In genomic region chr22:37636186-37636948, GRCh38 we compare ENCODE assay signal across 8 cellular contexts. TPM values are rescaled to one million over a fixed set of nuclear protein-coding genes. Genes with fewer than 3 reads are reported as not detected.
A peak's percentile ranks its signal among the peaks of the same experiment; 100 is the strongest.
DNase-seq lines count a peak whose midpoint lies in the region; ATAC-seq and TF ChIP-seq lines count a peak whose summit lies in the region.

No MANE protein-coding gene starts in this region.

- H3K27me3 Mint-ChIP-seq in chondrocyte (ENCODE audit: low read depth), result no peaks in the 10 kb centered on the region

- H3K36me3 Mint-ChIP-seq in chondrocyte (ENCODE audit: low read depth), result no peaks in the 10 kb centered on the region

- H3K4me3 ChIP-seq in retinal pigment epithelial cell (ENCODE audit: low read length), result no peak overlapping the region
- no peak overlapping the region for H3K4me3 ChIP-seq in coronary artery
- H3K4me3 ChIP-seq in colonic mucosa, result no peak overlapping the region

- peak overlapping the region in 1 of 2 donors; percentile 68 for H3K9ac ChIP-seq in colonic mucosa (ENCODE audit: low read depth in 2 of 2, low read length in 2 of 2)

- H3K27ac ChIP-seq in coronary artery, result peak overlapping the region in 1 of 2 donors; percentile 17
- H3K27ac ChIP-seq in colonic mucosa, result no peak overlapping the region

- no peak for ATAC-seq in GM19463 (IDR thresholded peaks at IDR 0.05; ENCODE audit: unreplicated experiment)

- H3K4me3 Mint-ChIP-seq in chondrocyte (ENCODE audit: unreplicated experiment), result no peak overlapping the region

- H3K9me3 Mint-ChIP-seq in chondrocyte (ENCODE audit: low read depth), result no peaks in the 10 kb centered on the region

- peaks cover 33% of the 10 kb centered on the region for H3K4me1 ChIP-seq in colonic mucosa

- DNase-seq in NOMO-1 treated with dmso at 0.1 percent for 144 hours (lab: John Stamatoyannopoulos, UW; ENCODE audit: unreplicated experiment), result peak; percentile 90
- DNase-seq in chondrocyte (ENCODE audit: low spot score), result no peak
- no peak for DNase-seq in retinal pigment epithelial cell (ENCODE audit: low read depth)
- no peak for DNase-seq in coronary artery (ENCODE audit: low spot score)
- DNase-seq in activated gamma-delta T cell (lab: John Stamatoyannopoulos, UW), result no peak
- DNase-seq in colonic mucosa, result no peak

- no peaks in the 10 kb centered on the region for H3K27me3 ChIP-seq in colonic mucosa

- H3K36me3 ChIP-seq in colonic mucosa, result no peaks in the 10 kb centered on the region

- intact Hi-C loops in colonic mucosa (cut with DNase I), result no loop called here

- TF ChIP-seq CTCF in GM12874 (IDR thresholded peaks at IDR 0.05; ENCODE audit: insufficient read depth, low read depth, low read length), result peak; percentile 36
- TF ChIP-seq CTCF in chondrocyte (IDR thresholded peaks at IDR 0.05), result peak; percentile 56
- TF ChIP-seq CTCF in retinal pigment epithelial cell (conservative IDR thresholded peaks at IDR 0.05; ENCODE audit: low read depth, low read length), result peak; percentile 47
- TF ChIP-seq CTCF in coronary artery (IDR thresholded peaks at IDR 0.05), result no peak
- no peak for TF ChIP-seq CTCF in colonic mucosa (IDR thresholded peaks at IDR 0.05)

- H3K4me1 Mint-ChIP-seq in chondrocyte (ENCODE audit: low read depth), result peaks cover 38% of the 10 kb centered on the region

- no peaks in the 10 kb centered on the region for H3K9me3 ChIP-seq in colonic mucosa

- H3K27ac Mint-ChIP-seq in chondrocyte (ENCODE audit: unreplicated experiment), result no peak overlapping the region

RNA-seq across cellular contexts. Expression of gene SH3BP1, which starts 3.1 kb away (rescaled TPM):
- total RNA-seq in chondrocyte (1.6 to 2.7 TPM (median 2.4 TPM) in 3 replicates), colonic mucosa (100 to 1,000 TPM in 1 of 2 donors, 10 to 100 TPM in 1; 91.8 to 125 TPM)

RNA-seq across cellular contexts. Expression of gene PDXP, which starts 22.2 kb away (rescaled TPM):
- total RNA-seq in chondrocyte (14.8 to 17.2 TPM (median 15.2 TPM) in 3 replicates), colonic mucosa (10 to 100 TPM; 24.5 to 34.0 TPM)

RNA-seq across cellular contexts. Expression of gene GGA1, which starts 27.7 kb away (rescaled TPM):
- total RNA-seq in chondrocyte (32.0 to 35.9 TPM (median 34.8 TPM) in 3 replicates), colonic mucosa (10 to 100 TPM; 45.7 to 90.2 TPM)

RNA-seq across cellular contexts. Expression of gene LGALS1, which starts 39.1 kb away (rescaled TPM):
- total RNA-seq in chondrocyte, result 1,066 to 2,807 TPM (median 2,760 TPM) in 3 replicates
- 100 to 1,000 TPM in 1 of 2 donors, 10 to 100 TPM in 1; 83.3 to 222 TPM for total RNA-seq in colonic mucosa

RNA-seq across cellular contexts. Expression of gene NOL12, which starts 49.8 kb away (rescaled TPM):
- 12.1 to 18.7 TPM (median 12.8 TPM) in 3 replicates for total RNA-seq in chondrocyte
- total RNA-seq in colonic mucosa, result 10 to 100 TPM; 25.2 to 48.4 TPM

Comparison
In these comparisons a context has a peak if more than half of its experiments do, and no peak if none do; other contexts are left out.
1. CTCF ChIP-seq: peak in GM12874 (single experiment), chondrocyte (single experiment) and retinal pigment epithelial cell (single experiment); none in coronary artery (single experiment) and colonic mucosa (single experiment).
2. RNA of gene SH3BP1, which starts 3.1 kb away (total RNA-seq): 91.8 to 125 TPM in colonic mucosa; 1.6 to 2.7 TPM in chondrocyte; every median in the first group is over 10 times any median in the second.